Comparison of ENCODE assay signal across 9 cellular contexts in genomic region chr22:38699143-38699542, GRCh38. TPM values are rescaled to one million over a fixed set of nuclear protein-coding genes. Genes with fewer than 3 reads are reported as not detected.
A peak's percentile ranks its signal among the peaks of the same experiment; 100 is the strongest.
DNase-seq lines count a peak whose midpoint lies in the region; ATAC-seq and TF ChIP-seq lines count a peak whose summit lies in the region.
"Had no signal": no experiment of that assay in that cellular context is flagged by ENCODE, and none has a peak within 500 bp of the region (broad histone marks: within the 10 kb centered on the region; RNA-seq: fewer than 3 reads in every experiment).

No MANE protein-coding gene starts in this region.

- no peak for TF ChIP-seq POLR2A in upper lobe of left lung (IDR thresholded peaks at IDR 0.05)

- TF ChIP-seq CTCF in astrocyte of the spinal cord (IDR thresholded peaks at IDR 0.05; ENCODE audit: low read depth, low read length) (no peak), lung (IDR thresholded peaks at IDR 0.05; ENCODE audit: control extremely low read depth, extremely low read depth) (no peak), upper lobe of left lung (IDR thresholded peaks at IDR 0.05) (no peak)

- TF ChIP-seq EP300 in upper lobe of left lung (IDR thresholded peaks at IDR 0.05) = no peak

- H3K4me1 Mint-ChIP-seq in activated naive CD4-positive, alpha-beta T cell treated with anti-CD3 and anti-CD28 coated beads for 36 hours (ENCODE audit: low read depth) = peaks cover 60% of the 10 kb centered on the region

- intact Hi-C loops in activated naive CD4-positive, alpha-beta T cell treated with anti-CD3 and anti-CD28 coated beads for 36 hours (cut with micrococcal nuclease) = loop anchor here (10.0 kb wide), 1 partner anchor 806 kb away; the partner anchor contains the start of gene MIEF1

- no peak for DNase-seq in activated naive CD4-positive, alpha-beta T cell treated with anti-CD3 and anti-CD28 coated beads for 36 hours
- no peak for DNase-seq in activated naive CD4-positive, alpha-beta T cell treated with anti-CD3 and anti-CD28 coated beads, Interleukin-2, amount 50 U/mL, for 16 hours
- DNase-seq in astrocyte of the spinal cord (ENCODE audit: low read depth, low spot score) (no peak), lung (ENCODE audit: low spot score) (no peak), upper lobe of left lung (no peak), LoVo (ENCODE audit: low spot score) (no peak), EL (no peak)
- DNase-seq: central memory CD4-positive, alpha-beta T cell had no signal

- no peaks in the 10 kb centered on the region for H3K27me3 Mint-ChIP-seq in activated naive CD4-positive, alpha-beta T cell treated with anti-CD3 and anti-CD28 coated beads for 36 hours (ENCODE audit: low read depth)

- H3K36me3 ChIP-seq in lung (ENCODE audit: control insufficient read depth in 2 of 2, insufficient read depth in 2 of 2, low read length in 2 of 2) (no peaks in the 10 kb centered on the region), upper lobe of left lung (peaks cover 0 to 7% (median 1%) of the 10 kb centered on the region in 4 donors)

- H3K9me3 ChIP-seq in lung (ENCODE audit: control insufficient read depth in 2 of 2, insufficient read depth in 1 of 2, low read length in 1 of 2) (no peaks in the 10 kb centered on the region), upper lobe of left lung (no peaks in the 10 kb centered on the region)

- in situ Hi-C loops in astrocyte of the spinal cord (cut with HindIII; ENCODE audit: low sequenced_read_pairs) = no loop called here

- peak overlapping the region; percentile 62 to 97 for H3K27ac ChIP-seq in lung (ENCODE audit: low read depth in 1 of 2, low read length in 1 of 2)
- peak overlapping the region; percentile 97 to 99 (median 98) for H3K27ac ChIP-seq in upper lobe of left lung

- no peaks in the 10 kb centered on the region for H3K9me3 Mint-ChIP-seq in activated naive CD4-positive, alpha-beta T cell treated with anti-CD3 and anti-CD28 coated beads for 36 hours

- CTCF ChIA-PET in activated naive CD4-positive, alpha-beta T cell treated with anti-CD3 and anti-CD28 coated beads for 36 hours (lab: Charles Lee) = interaction anchor here (1.0 to 5.6 kb wide), 4 partner anchors 15 to 26 kb away, joined by 3 to 33 read pairs (median 6); partner anchors contain the start of gene TOMM22

- H3K4me1 ChIP-seq in lung (ENCODE audit: control insufficient read depth in 2 of 2, insufficient read depth in 2 of 2, low read length in 2 of 2) = peaks cover 16 to 23% of the 10 kb centered on the region in 2 donors
- H3K4me1 ChIP-seq in upper lobe of left lung = peaks cover 54 to 61% (median 56%) of the 10 kb centered on the region in 4 donors

- no peaks in the 10 kb centered on the region for H3K27me3 ChIP-seq in lung (ENCODE audit: control insufficient read depth, insufficient read depth)
- no peaks in the 10 kb centered on the region for H3K27me3 ChIP-seq in upper lobe of left lung

- peak overlapping the region; percentile 79 for H3K4me3 ChIP-seq in astrocyte of the spinal cord (ENCODE audit: low read depth, low read length)
- peak overlapping the region; percentile 51 for H3K4me3 ChIP-seq in lung
- peak overlapping the region; percentile 51 to 65 (median 62) for H3K4me3 ChIP-seq in upper lobe of left lung

- peak overlapping the region; percentile 91 for H3K4me3 Mint-ChIP-seq in activated naive CD4-positive, alpha-beta T cell treated with anti-CD3 and anti-CD28 coated beads for 36 hours

- WGBS in lung, 2 donors = 49 to 75% methylated on average over 5 of the region's 5 CpGs
- 47 to 55% methylated on average over 5 of the region's 5 CpGs for WGBS in upper lobe of left lung, 2 donors

- no peak for ATAC-seq in lung (ENCODE audit: insufficient read depth, low FRiP score)
- no peak for ATAC-seq in upper lobe of left lung (ENCODE audit: low FRiP score in 2 of 2)
- no peak for ATAC-seq in GM18858 (IDR thresholded peaks at IDR 0.05; ENCODE audit: unreplicated experiment)

- peaks cover 31% of the 10 kb centered on the region for H3K36me3 Mint-ChIP-seq in activated naive CD4-positive, alpha-beta T cell treated with anti-CD3 and anti-CD28 coated beads for 36 hours (ENCODE audit: low read depth)

- H3K27ac Mint-ChIP-seq in activated naive CD4-positive, alpha-beta T cell treated with anti-CD3 and anti-CD28 coated beads for 36 hours = peak overlapping the region; percentile 93

RNA-seq across cellular contexts. Expression of gene JOSD1, which starts 1.6 kb away (rescaled TPM):
- 10 to 100 TPM; 48.9 to 54.3 TPM for total RNA-seq in activated naive CD4-positive, alpha-beta T cell treated with anti-CD3 and anti-CD28 coated beads for 36 hours
- total RNA-seq in lung (10 to 100 TPM; 38.2 to 64.0 TPM), upper lobe of left lung (10 to 100 TPM; 47.1 to 84.8 (median 67.3) TPM)
- 10 to 100 TPM; 17.8 to 49.4 TPM for polyA plus RNA-seq in lung

RNA-seq across cellular contexts. Expression of gene GTPBP1, which starts 6.6 kb away (rescaled TPM):
- total RNA-seq in activated naive CD4-positive, alpha-beta T cell treated with anti-CD3 and anti-CD28 coated beads for 36 hours = 100 to 1,000 TPM in 1 of 2 experiments, 10 to 100 TPM in 1; 98.9 to 107 TPM
- total RNA-seq in lung = 10 to 100 TPM; 61.7 to 69.1 TPM
- polyA plus RNA-seq in lung = 10 to 100 TPM; 24.1 to 35.8 TPM
- total RNA-seq in upper lobe of left lung = 100 to 1,000 TPM in 2 of 6 donors, 10 to 100 TPM in 4; 57.9 to 176 (median 73.6) TPM

RNA-seq across cellular contexts. Expression of gene TOMM22, which starts 17.4 kb away (rescaled TPM):
- 100 to 1,000 TPM; 151 to 154 TPM for total RNA-seq in activated naive CD4-positive, alpha-beta T cell treated with anti-CD3 and anti-CD28 coated beads for 36 hours
- 10 to 100 TPM; 27.3 to 57.7 TPM for total RNA-seq in lung
- 10 to 100 TPM; 25.6 to 31.1 TPM for polyA plus RNA-seq in lung
- total RNA-seq in upper lobe of left lung = 10 to 100 TPM in 5 of 6 donors, 1 to 10 TPM in 1; 9.4 to 60.3 (median 24.1) TPM

RNA-seq across cellular contexts. Expression of gene CBY1, which starts 42.7 kb away (rescaled TPM):
- total RNA-seq in activated naive CD4-positive, alpha-beta T cell treated with anti-CD3 and anti-CD28 coated beads for 36 hours = 1 to 10 TPM; 8.8 to 9.4 TPM
- total RNA-seq in lung (10 to 100 TPM; 25.9 to 32.4 TPM), upper lobe of left lung (10 to 100 TPM; 15.8 to 30.3 (median 23.5) TPM)
- 10 to 100 TPM; 24.8 to 49.0 TPM for polyA plus RNA-seq in lung

RNA-seq across cellular contexts. Expression of gene FAM227A, which starts 43.0 kb away (rescaled TPM):
- total RNA-seq in activated naive CD4-positive, alpha-beta T cell treated with anti-CD3 and anti-CD28 coated beads for 36 hours = under 1 TPM; 0.35 to 0.36 TPM
- total RNA-seq in lung (10 to 100 TPM in 1 of 2 donors, 1 to 10 TPM in 1; 9.9 to 10.0 TPM), upper lobe of left lung (10 to 100 TPM in 3 of 6 donors, 1 to 10 TPM in 2, under 1 TPM in 1; 0.49 to 21.3 (median 8.3) TPM)
- 1 to 10 TPM; 1.1 to 2.1 TPM for polyA plus RNA-seq in lung
